Comparison of ENCODE assay signal across 8 cellular contexts in the genomic region with DNA sequence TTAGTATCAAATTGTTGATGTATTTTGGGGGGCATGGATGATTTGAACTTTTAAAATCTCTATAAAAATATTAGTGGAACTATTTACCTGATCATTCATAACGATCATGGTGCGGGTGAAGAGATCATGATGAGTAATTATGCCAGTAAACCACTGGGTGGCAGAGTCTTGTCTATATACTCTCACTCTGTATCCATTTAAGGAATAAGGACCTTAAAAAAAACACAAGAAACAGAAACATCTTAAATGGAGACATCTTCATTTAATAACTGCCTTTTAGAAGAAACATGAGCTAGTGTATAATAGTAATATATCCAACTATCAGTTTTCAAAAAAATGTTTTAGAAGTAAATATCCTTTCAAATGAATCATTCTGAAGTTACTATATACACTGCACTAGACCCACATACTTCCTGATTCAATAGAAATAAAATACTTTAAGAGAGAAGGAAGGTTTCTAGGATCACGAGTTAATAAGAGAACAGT.
DNase-seq lines count a peak whose midpoint lies in the region; ATAC-seq and TF ChIP-seq lines count a peak whose summit lies in the region.

No MANE protein-coding gene starts in this region.

- intact Hi-C loops in natural killer cell (cut with micrococcal nuclease): loop anchor here (1.0 kb wide), 3 partner anchors 52 to 502 kb away; no protein-coding TSS in a partner anchor

- H3K36me3 Mint-ChIP-seq in activated naive CD4-positive, alpha-beta T cell treated with anti-CD3 and anti-CD28 coated beads, Interleukin-2, amount 50 U/mL, for 24 hours: peaks cover 22% of the 10 kb centered on the region
- H3K36me3 Mint-ChIP-seq in natural killer cell: peaks cover under 1% of the 10 kb centered on the region

- in situ Hi-C loops in KBM-7 (cut with MboI; ENCODE audit: low pct_unique_long_range_greater_than_20kb, low sequenced_read_pairs): no loop called here

- H3K4me3 Mint-ChIP-seq in activated naive CD4-positive, alpha-beta T cell treated with anti-CD3 and anti-CD28 coated beads, Interleukin-2, amount 50 U/mL, for 24 hours: peak overlapping the region; percentile 17
- no peak overlapping the region for H3K4me3 Mint-ChIP-seq in natural killer cell

- H3K27ac Mint-ChIP-seq in activated naive CD4-positive, alpha-beta T cell treated with anti-CD3 and anti-CD28 coated beads, Interleukin-2, amount 50 U/mL, for 24 hours: peak overlapping the region; percentile 80
- peak overlapping the region; percentile 63 to 73 for H3K27ac Mint-ChIP-seq in natural killer cell

- DNase-seq in activated naive CD4-positive, alpha-beta T cell treated with Interleukin-2 at 50 U/mL for 16 hours: no peak
- DNase-seq in KBM-7 (peak; percentile 73), SKM-1 treated with dmso at 0.1 percent for 144 hours (lab: John Stamatoyannopoulos, UW; ENCODE audit: unreplicated experiment) (peak; percentile 36), epithelial cell of prostate (ENCODE audit: low read depth, low spot score) (no peak), natural killer cell (no peak), GM19240 (ENCODE audit: insufficient read length, low spot score) (no peak)

- peak overlapping the region; percentile 21 for H3K27ac ChIP-seq in epithelial cell of prostate

- peaks cover 67% of the 10 kb centered on the region for H3K4me1 Mint-ChIP-seq in activated naive CD4-positive, alpha-beta T cell treated with anti-CD3 and anti-CD28 coated beads, Interleukin-2, amount 50 U/mL, for 24 hours
- H3K4me1 Mint-ChIP-seq in natural killer cell: peaks cover 37 to 44% of the 10 kb centered on the region in 2 donors

- peak; percentile 77 for TF ChIP-seq CTCF in natural killer cell (IDR thresholded peaks at IDR 0.05)

- H3K27me3 Mint-ChIP-seq in activated naive CD4-positive, alpha-beta T cell treated with anti-CD3 and anti-CD28 coated beads, Interleukin-2, amount 50 U/mL, for 24 hours: no peaks in the 10 kb centered on the region
- no peaks in the 10 kb centered on the region for H3K27me3 Mint-ChIP-seq in natural killer cell (ENCODE audit: low read depth in 2 of 2)

- ATAC-seq in GM21717 (IDR thresholded peaks at IDR 0.05; ENCODE audit: unreplicated experiment) (peak; percentile 68), natural killer cell (peak; percentile 86 to 88 (median 87))

- H3K9me3 Mint-ChIP-seq in activated naive CD4-positive, alpha-beta T cell treated with anti-CD3 and anti-CD28 coated beads, Interleukin-2, amount 50 U/mL, for 24 hours: no peaks in the 10 kb centered on the region
- H3K9me3 Mint-ChIP-seq in natural killer cell: no peaks in the 10 kb centered on the region

Comparison
In these comparisons a context has a peak if more than half of its experiments do, and no peak if none do; other contexts are left out.
1. DNase-seq: peak in KBM-7 (single experiment) and SKM-1 treated with dmso at 0.1 percent for 144 hours (single experiment); none in activated naive CD4-positive, alpha-beta T cell treated with Interleukin-2 at 50 U/mL for 16 hours (single experiment), epithelial cell of prostate (single experiment), natural killer cell (single experiment) and GM19240 (single experiment).